ENCODE assay signal across 19 cellular contexts in the genomic region with DNA sequence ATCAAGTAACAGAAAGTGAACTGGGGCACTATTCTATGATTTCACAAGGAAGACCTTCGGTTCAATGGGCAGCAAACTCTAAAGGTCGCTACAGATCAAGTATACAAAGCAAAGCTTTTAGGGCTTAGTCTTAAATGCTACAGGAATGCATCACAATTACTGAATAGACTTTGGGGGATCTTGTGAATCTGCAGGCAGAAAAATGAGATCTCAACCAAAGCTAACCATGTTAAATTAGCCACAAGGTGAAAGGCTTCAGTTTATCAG.
"Had no signal": no experiment of that assay in that cellular context is flagged by ENCODE, and none has a peak within 500 bp of the region (broad histone marks: within the 10 kb centered on the region; RNA-seq: fewer than 3 reads in every experiment).

No MANE protein-coding gene starts in this region.

- DNase-seq: activated CD4-positive, alpha-beta memory T cell treated with anti-CD3 and anti-CD28 coated beads, Interleukin-2, amount 10 ng/mL, durations not matched to agents 7 days and 5 days; activated CD4-positive, alpha-beta T cell treated with anti-CD3 and anti-CD28 coated beads, Interleukin-2, amount 10 ng/mL, durations not matched to agents 24 days and 14 days; activated CD4-positive, CD25-positive, alpha-beta regulatory T cell; activated effector memory CD4-positive, alpha-beta T cell treated with anti-CD3 and anti-CD28 coated beads, Interleukin-2, amount 50 U/mL, for 16 hours; activated naive CD4-positive, alpha-beta T cell treated with anti-CD3 and anti-CD28 coated beads, Interleukin-2, amount 10 ng/mL, durations not matched to agents 7 days and 5 days; activated T-cell treated with anti-CD3 and anti-CD28 coated beads, Interleukin-2, amount 50 U/mL, for 72 hours; effector CD8-positive, alpha-beta T cell; glutamatergic neuron; hypothalamus; mucosa of descending colon; spleen; stimulated activated CD4-positive, alpha-beta T cell treated with anti-CD3 and anti-CD28 coated beads, Interleukin-4, amount 100 ng/mL, for 1 hour; stimulated activated naive CD4-positive, alpha-beta T cell; T-helper 2 cell; upper lobe of left lung had no signal

- H3K27ac ChIP-seq: spleen, thoracic aorta, upper lobe of left lung had no signal

- H3K36me3 Mint-ChIP-seq: activated naive CD4-positive, alpha-beta T cell treated with anti-CD3 and anti-CD28 coated beads, Interleukin-2, amount 10 ng/mL, durations not matched to agents 7 days and 5 days had no signal

- H3K4me3 Mint-ChIP-seq: activated CD4-positive, alpha-beta memory T cell treated with anti-CD3 and anti-CD28 coated beads, Interleukin-2, amount 10 ng/mL, durations not matched to agents 7 days and 5 days; activated CD4-positive, alpha-beta T cell treated with anti-CD3 and anti-CD28 coated beads, Interleukin-2, amount 10 ng/mL, durations not matched to agents 24 days and 14 days; activated naive CD4-positive, alpha-beta T cell treated with anti-CD3 and anti-CD28 coated beads, Interleukin-2, amount 10 ng/mL, durations not matched to agents 7 days and 5 days; activated T-cell treated with anti-CD3 and anti-CD28 coated beads, Interleukin-2, amount 50 U/mL, for 72 hours had no signal

- H3K4me3 ChIP-seq: mucosa of descending colon, right atrium auricular region, spleen, thoracic aorta, upper lobe of left lung had no signal

- H3K36me3 ChIP-seq: right atrium auricular region, spleen, thoracic aorta, upper lobe of left lung had no signal

- H3K27me3 ChIP-seq: right atrium auricular region, upper lobe of left lung had no signal

- ATAC-seq: activated T-cell treated with anti-CD3 and anti-CD28 coated beads, Interleukin-2, amount 50 U/mL, for 72 hours; esophagus mucosa; mucosa of descending colon had no signal

- H3K9me3 ChIP-seq: mucosa of descending colon, right atrium auricular region, thoracic aorta, upper lobe of left lung had no signal

- H3K27me3 Mint-ChIP-seq: progenitor cell of endocrine pancreas had no signal

- H3K4me1 ChIP-seq: spleen, upper lobe of left lung had no signal

- H3K4me1 Mint-ChIP-seq: activated CD4-positive, alpha-beta memory T cell treated with anti-CD3 and anti-CD28 coated beads, Interleukin-2, amount 10 ng/mL, durations not matched to agents 7 days and 5 days; activated CD4-positive, alpha-beta T cell treated with anti-CD3 and anti-CD28 coated beads, Interleukin-2, amount 10 ng/mL, durations not matched to agents 24 days and 14 days; activated naive CD4-positive, alpha-beta T cell treated with anti-CD3 and anti-CD28 coated beads, Interleukin-2, amount 10 ng/mL, durations not matched to agents 7 days and 5 days had no signal

- H3K9me3 Mint-ChIP-seq: activated CD4-positive, alpha-beta memory T cell treated with anti-CD3 and anti-CD28 coated beads, Interleukin-2, amount 10 ng/mL, durations not matched to agents 7 days and 5 days; activated CD4-positive, alpha-beta T cell treated with anti-CD3 and anti-CD28 coated beads, Interleukin-2, amount 10 ng/mL, durations not matched to agents 24 days and 14 days; activated naive CD4-positive, alpha-beta T cell treated with anti-CD3 and anti-CD28 coated beads, Interleukin-2, amount 10 ng/mL, durations not matched to agents 7 days and 5 days; activated T-cell treated with anti-CD3 and anti-CD28 coated beads, Interleukin-2, amount 50 U/mL, for 72 hours had no signal

- H3K27ac Mint-ChIP-seq: activated CD4-positive, alpha-beta memory T cell treated with anti-CD3 and anti-CD28 coated beads, Interleukin-2, amount 10 ng/mL, durations not matched to agents 7 days and 5 days; activated CD4-positive, alpha-beta T cell treated with anti-CD3 and anti-CD28 coated beads, Interleukin-2, amount 10 ng/mL, durations not matched to agents 24 days and 14 days; activated naive CD4-positive, alpha-beta T cell treated with anti-CD3 and anti-CD28 coated beads, Interleukin-2, amount 10 ng/mL, durations not matched to agents 7 days and 5 days; activated T-cell treated with anti-CD3 and anti-CD28 coated beads, Interleukin-2, amount 50 U/mL, for 72 hours; progenitor cell of endocrine pancreas had no signal
